18 cellular contexts compared by ENCODE assay signal in genomic region chr16:23857256-23857891, GRCh38. TPM values are rescaled to one million over a fixed set of nuclear protein-coding genes. Genes with fewer than 3 reads are reported as not detected.
A peak's percentile ranks its signal among the peaks of the same experiment; 100 is the strongest.
DNase-seq lines count a peak whose midpoint lies in the region; ATAC-seq, FAIRE-seq and TF ChIP-seq lines count a peak whose summit lies in the region.
"Had no signal": no experiment of that assay in that cellular context is flagged by ENCODE, and none has a peak within 500 bp of the region (broad histone marks: within the 10 kb centered on the region; RNA-seq: fewer than 3 reads in every experiment).

No MANE protein-coding gene starts in this region.

- no peak for FAIRE-seq in K562 (lab: Jason Lieb, UNC)
- FAIRE-seq: small intestine had no signal

- H3K4me1 Mint-ChIP-seq in activated CD4-positive, alpha-beta T cell treated with anti-CD3 and anti-CD28 coated beads, Interleukin-2, amount 10 ng/mL, durations not matched to agents 7 days and 5 days = peaks cover 79% of the 10 kb centered on the region

- no peaks in the 10 kb centered on the region for H3K27me3 Mint-ChIP-seq in activated CD4-positive, alpha-beta T cell treated with anti-CD3 and anti-CD28 coated beads, Interleukin-2, amount 10 ng/mL, durations not matched to agents 7 days and 5 days
- H3K27me3 Mint-ChIP-seq: activated CD8-positive, alpha-beta memory T cell treated with anti-CD3 and anti-CD28 coated beads, Interleukin-2, amount 10 ng/mL, durations not matched to agents 7 days and 5 days had no signal

- POLR2A ChIA-PET in activated CD4-positive, alpha-beta T cell treated with anti-CD3 and anti-CD28 coated beads, Interleukin-2, amount 10 ng/mL, durations not matched to agents 7 days and 5 days (lab: Charles Lee) = interaction anchor here (0.5 kb wide), 1 partner anchor 53 kb away, joined by 6 read pairs; no protein-coding TSS in a partner anchor
- POLR2A ChIA-PET in K562 (lab: Yijun Ruan, JAX) = interaction anchor here (0.7 to 1.9 kb wide), 5 partner anchors 10 to 66 kb away, joined by 3 to 8 read pairs (median 4); no protein-coding TSS in a partner anchor

- TF ChIP-seq POLR2A in K562 (conservative IDR thresholded peaks at IDR 0.05) (no peak; the same call in 1 of the 2 replicates), prostate gland (IDR thresholded peaks at IDR 0.05) (no peak), lower leg skin (IDR thresholded peaks at IDR 0.05) (no peak)

- peak overlapping the region in 1 of 2 experiments; percentile 0; a peak in 1 of 4 replicates for H3K9ac ChIP-seq in K562 (ENCODE audit: insufficient read depth in 1 of 2, low read depth in 2 of 2, low read length in 2 of 2)

- H3K4me3 Mint-ChIP-seq in activated CD4-positive, alpha-beta T cell treated with anti-CD3 and anti-CD28 coated beads, Interleukin-2, amount 10 ng/mL, durations not matched to agents 7 days and 5 days = no peak overlapping the region
- H3K4me3 Mint-ChIP-seq: activated CD8-positive, alpha-beta memory T cell treated with anti-CD3 and anti-CD28 coated beads, Interleukin-2, amount 10 ng/mL, durations not matched to agents 7 days and 5 days had no signal

- H3K9me3 ChIP-seq in K562 (replicated peaks; ENCODE audit: control insufficient read depth, insufficient read depth, low read depth, low read length) (no peaks in the 10 kb centered on the region), prostate gland (no peaks in the 10 kb centered on the region)
- H3K9me3 ChIP-seq: testis had no signal

- no peak for TF ChIP-seq CTCF in HL-60 (IDR thresholded peaks at IDR 0.05; ENCODE audit: insufficient read depth, low read length)
- TF ChIP-seq CTCF in K562 (IDR thresholded peaks at IDR 0.05 in 2 of 3, conservative IDR thresholded peaks at IDR 0.05 in 1 of 3; ENCODE audit: insufficient read depth in 2 of 3, low read depth in 1 of 3, low read length in 3 of 3) = no peak
- TF ChIP-seq CTCF in prostate gland (IDR thresholded peaks at IDR 0.05) = no peak
- TF ChIP-seq CTCF in lower leg skin (IDR thresholded peaks at IDR 0.05) = no peak

- peaks cover 100% of the 10 kb centered on the region for H3K79me2 ChIP-seq in K562 (ENCODE audit: control insufficient read depth, insufficient read depth, low read length)

- peaks cover 66% of the 10 kb centered on the region for H4K20me1 ChIP-seq in K562 (replicated peaks; ENCODE audit: control insufficient read depth, insufficient read depth, low read length)

- H2AFZ ChIP-seq in K562 (ENCODE audit: low read depth, low read length) = no peak overlapping the region

- H3K4me3 ChIP-seq in HL-60 (replicated peaks; ENCODE audit: insufficient read depth, low read length) (no peak overlapping the region), K562 (no peak overlapping the region), prostate gland (no peak overlapping the region), lower leg skin (ENCODE audit: low read depth, poor library complexity, severe bottlenecking) (no peak overlapping the region)
- H3K4me3 ChIP-seq: coronary artery, testis had no signal

- DNase-seq in activated CD4-positive, alpha-beta T cell treated with anti-CD3 and anti-CD28 coated beads, Interleukin-2, amount 10 ng/mL, durations not matched to agents 7 days and 5 days = no peak
- DNase-seq in activated CD4-positive, alpha-beta T cell treated with anti-CD3 and anti-CD28 coated beads for 4 hours = no peak
- DNase-seq in HL-60 (ENCODE audit: low read depth in 1 of 2, low spot score in 1 of 2) (no peak), K562 (ENCODE audit: extremely low read depth in 1 of 4, low spot score in 3 of 4) (peak in 1 of 4 experiments; percentile 37), prostate gland (ENCODE audit: low spot score) (peak; percentile 19), amygdala (lab: John Stamatoyannopoulos, UW) (no peak), lower leg skin (ENCODE audit: low spot score in 2 of 2) (no peak)
- DNase-seq: ACHN; activated CD8-positive, alpha-beta memory T cell treated with anti-CD3 and anti-CD28 coated beads, Interleukin-2, amount 10 ng/mL, durations not matched to agents 7 days and 5 days; left colon; NCI-H1436 treated with DMSO at 0.1 percent for 48 hours; NCI-H526 treated with DMSO at 0.1 percent for 48 hours; RPMI8226; small intestine; T1000; testis had no signal

- no TSS peak for BruUV-seq in K562 (replicated peaks; lab: Mats Ljungman, UMichigan)

- H3K36me3 Mint-ChIP-seq in activated CD4-positive, alpha-beta T cell treated with anti-CD3 and anti-CD28 coated beads, Interleukin-2, amount 10 ng/mL, durations not matched to agents 7 days and 5 days (ENCODE audit: low read depth) = peaks cover 33% of the 10 kb centered on the region

- no peaks in the 10 kb centered on the region for H3K27me3 ChIP-seq in HL-60 (ENCODE audit: insufficient read depth, poor library complexity, severe bottlenecking)
- H3K27me3 ChIP-seq in K562 (ENCODE audit: control insufficient read depth in 2 of 2, insufficient read depth in 2 of 2, low read length in 2 of 2) = no peaks in the 10 kb centered on the region
- H3K27me3 ChIP-seq in prostate gland (replicated peaks; ENCODE audit: insufficient read depth) = no peaks in the 10 kb centered on the region
- H3K27me3 ChIP-seq: testis had no signal

- intact Hi-C loops in K562 (cut with micrococcal nuclease) (no loop called here), prostate gland (cut with DNase I) (no loop called here), lower leg skin (cut with DNase I; ENCODE audit: low total_unique reads) (no loop called here)

- CTCF ChIA-PET in activated CD4-positive, alpha-beta T cell treated with anti-CD3 and anti-CD28 coated beads, Interleukin-2, amount 10 ng/mL, durations not matched to agents 7 days and 5 days (lab: Charles Lee) = interaction anchor here (0.6 to 1.0 kb wide), 3 partner anchors 10 to 1192 kb away, joined by 3 to 4 read pairs (median 3); no protein-coding TSS in a partner anchor
- CTCF ChIA-PET in K562 (lab: Yijun Ruan, JAX; ENCODE audit: low intra/inter-chr PET ratio) = no interaction called here

- H3K9me1 ChIP-seq in K562 (ENCODE audit: control insufficient read depth, insufficient read depth, low read length) = peaks cover 20% of the 10 kb centered on the region

- in situ Hi-C loops in K562 (cut with MboI) = no loop called here

- H3K4me1 ChIP-seq in K562 (replicated peaks in 1 of 2; ENCODE audit: control insufficient read depth in 2 of 2, insufficient read depth in 2 of 2, low read length in 2 of 2) (peaks cover 26 to 73% of the 10 kb centered on the region in 2 experiments), prostate gland (replicated peaks) (no peaks in the 10 kb centered on the region)

- peak; percentile 37 for ATAC-seq in K562
- ATAC-seq in GM18519 (IDR thresholded peaks at IDR 0.05; ENCODE audit: low FRiP score, unreplicated experiment) = no peak
- ATAC-seq: activated CD8-positive, alpha-beta memory T cell treated with anti-CD3 and anti-CD28 coated beads, Interleukin-2, amount 10 ng/mL, durations not matched to agents 7 days and 5 days; left colon had no signal

- no peak for TF ChIP-seq EP300 in K562 (IDR thresholded peaks at IDR 0.05; ENCODE audit: low read length)

- H3K36me3 ChIP-seq in K562 (ENCODE audit: control insufficient read depth, insufficient read depth, low read length) = peaks cover 64% of the 10 kb centered on the region
- H3K36me3 ChIP-seq in prostate gland = no peaks in the 10 kb centered on the region

- no peak overlapping the region for H3K4me2 ChIP-seq in K562 (ENCODE audit: insufficient read depth, low read length)

- TF ChIP-seq RAD21 in K562 (CRISPR knock-in tag; conservative IDR thresholded peaks at IDR 0.05 in 1 of 2, IDR thresholded peaks at IDR 0.05 in 1 of 2) = no peak

- H3K27ac ChIP-seq in HL-60 (replicated peaks) (peak overlapping the region; percentile 56), K562 (ENCODE audit: extremely low read depth, low read depth, low read length) (no peak overlapping the region; the same call in 2 of the 3 replicates), prostate gland (no peak overlapping the region)

- peaks cover 4% of the 10 kb centered on the region for H3K9me3 Mint-ChIP-seq in activated CD4-positive, alpha-beta T cell treated with anti-CD3 and anti-CD28 coated beads, Interleukin-2, amount 10 ng/mL, durations not matched to agents 7 days and 5 days

- H3K27ac Mint-ChIP-seq in activated CD4-positive, alpha-beta T cell treated with anti-CD3 and anti-CD28 coated beads, Interleukin-2, amount 10 ng/mL, durations not matched to agents 7 days and 5 days = peak overlapping the region; percentile 50
- H3K27ac Mint-ChIP-seq: activated CD8-positive, alpha-beta memory T cell treated with anti-CD3 and anti-CD28 coated beads, Interleukin-2, amount 10 ng/mL, durations not matched to agents 7 days and 5 days had no signal

- WGBS in K562 (ENCODE audit: insufficient coverage, low coverage, missing lambda C conversion rate) = 43% methylated on average over 11 of the region's 11 CpGs
- 16% methylated on average over 11 of the region's 11 CpGs for WGBS in prostate gland
- WGBS in lower leg skin, 2 donors = 26 to 30% methylated on average over 11 of the region's 11 CpGs

RNA-seq across cellular contexts. Expression of gene PRKCB, which starts 21.6 kb away (rescaled TPM):
- 10 to 100 TPM; 77.8 to 81.0 TPM for total RNA-seq in activated CD4-positive, alpha-beta T cell treated with anti-CD3 and anti-CD28 coated beads, Interleukin-2, amount 10 ng/mL, durations not matched to agents 7 days and 5 days
- total RNA-seq in K562 (2011; cell fraction: chromatin; rRNA removed; ENCODE audit: low replicate concordance) = 589 and 727 TPM in 2 replicates
- 260 and 276 TPM in 2 replicates for total RNA-seq in K562 (2011; cell fraction: nucleolus; rRNA removed)
- 490 and 887 TPM in 2 replicates for total RNA-seq in K562 (2011; cell fraction: nucleoplasm; rRNA removed)
- total RNA-seq in K562 (2014; rRNA removed) (111 and 151 TPM in 2 replicates), K562 (2014; rRNA removed; fragmentation: Illumina TruSeq; extraction: Trizol) (184 and 197 TPM in 2 replicates), K562 (2015; rRNA removed; fragmentation: Illumina TruSeq; extraction: Trizol) (140 and 148 TPM in 2 replicates), K562 (2021) (199 and 214 TPM in 2 replicates), prostate gland (10 to 100 TPM in 1 of 2 donors, 1 to 10 TPM in 1; 2.9 to 28.6 TPM), lower leg skin (10 to 100 TPM in 2 of 4 donors, 1 to 10 TPM in 2; 7.4 to 21.6 (median 12.9) TPM)
- polyA plus RNA-seq in K562 (2011; rRNA removed) (157 and 276 TPM in 2 replicates), K562 (2014; fragmentation: Illumina TruSeq; extraction: Trizol) (161 and 185 TPM in 2 replicates), K562 (2014; fragmentation: Nextera tagmentation; extraction: Ambion mirVana) (10 to 100 TPM; 49.9 to 64.3 TPM), K562 (2014; rRNA removed) (102 and 116 TPM in 2 replicates)
- 122 and 401 TPM in 2 replicates for polyA plus RNA-seq in K562 (2011; cell fraction: cytosol; rRNA removed)
- polyA plus RNA-seq in K562 (2011; cell fraction: nucleus; rRNA removed) = 204 and 318 TPM in 2 replicates
- 162 and 213 TPM in 2 replicates for polyA plus RNA-seq in K562 (2012)
- 397 and 705 TPM in 2 replicates for polyA minus RNA-seq in K562 (2011; rRNA and poly(A)+ RNA removed)
- 224 and 329 TPM in 2 replicates for polyA minus RNA-seq in K562 (2011; cell fraction: cytosol; rRNA and poly(A)+ RNA removed)
- 155 and 218 TPM in 2 replicates for polyA minus RNA-seq in K562 (2011; cell fraction: nucleus; rRNA and poly(A)+ RNA removed)
